8 cellular contexts compared by ENCODE assay signal in the genomic region with DNA sequence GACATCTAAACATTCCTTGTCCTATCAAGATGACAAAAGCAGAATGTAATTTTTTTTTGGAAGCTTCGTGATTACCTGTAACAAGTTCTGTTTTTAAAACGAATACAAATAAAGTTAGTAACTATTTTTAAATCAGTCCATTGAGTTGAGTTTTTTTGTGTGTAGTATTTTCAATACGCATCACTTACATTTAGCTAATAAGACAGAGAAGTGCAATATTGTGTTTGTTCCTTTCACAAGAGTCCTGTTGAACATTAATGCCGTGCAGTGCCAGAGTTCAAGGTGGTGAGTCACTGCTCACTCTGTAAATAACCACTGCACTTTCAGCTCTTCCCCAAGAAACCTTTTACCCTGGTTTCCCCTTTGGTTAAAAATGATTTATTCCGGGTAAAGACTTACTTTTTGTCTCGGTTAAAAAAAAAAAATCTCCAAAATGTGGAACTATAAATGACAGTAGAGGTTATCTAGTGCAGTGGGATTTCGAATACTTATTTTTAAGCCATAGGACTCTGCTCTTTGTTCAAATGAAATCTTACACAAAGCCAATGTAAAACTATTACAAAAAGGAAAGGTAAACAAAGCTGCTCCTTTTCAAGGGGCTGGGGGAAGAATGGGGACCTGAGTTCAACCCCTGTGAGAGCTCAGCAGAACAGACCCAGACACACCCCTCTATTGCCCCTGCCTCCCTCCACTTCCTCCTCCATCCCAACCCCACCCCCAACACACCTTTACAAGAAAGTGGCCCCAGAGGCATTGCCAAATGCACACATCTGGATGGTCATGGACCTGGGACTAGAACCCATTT. TPM values are rescaled to one million over a fixed set of nuclear protein-coding genes. Genes with fewer than 3 reads are reported as not detected.
DNase-seq lines count a peak whose midpoint lies in the region; ATAC-seq lines count a peak whose summit lies in the region.

No MANE protein-coding gene starts in this region.

- no peaks in the 10 kb centered on the region for H3K9me3 ChIP-seq in adipocyte (ENCODE audit: control insufficient read depth, low read length)

- peaks cover 3% of the 10 kb centered on the region for H3K27me3 ChIP-seq in adipocyte (replicated peaks; ENCODE audit: control insufficient read depth, insufficient read depth, low read length)

- no peaks in the 10 kb centered on the region for H3K36me3 Mint-ChIP-seq in memory B cell

- H3K9me3 Mint-ChIP-seq in memory B cell, result no peaks in the 10 kb centered on the region

- peaks cover 29% of the 10 kb centered on the region for H3K4me1 ChIP-seq in adipocyte (ENCODE audit: control insufficient read depth, insufficient read depth, low read length)

- peak overlapping the region; percentile 85 for H3K27ac Mint-ChIP-seq in memory B cell

- H3K36me3 ChIP-seq in adipocyte (ENCODE audit: control insufficient read depth, insufficient read depth, low read length, severe bottlenecking), result no peaks in the 10 kb centered on the region

- H3K4me3 Mint-ChIP-seq in memory B cell, result peak overlapping the region; percentile 69

- peak; percentile 19 for DNase-seq in COLO829 (ENCODE audit: low spot score)
- peak; percentile 79 for DNase-seq in M059J (ENCODE audit: low read depth)
- peak; percentile 74 for DNase-seq in adipocyte (ENCODE audit: low read depth)
- DNase-seq in memory B cell (ENCODE audit: low spot score in 2 of 2), result no peak
- DNase-seq in NCI-H1105 (lab: John Stamatoyannopoulos, UW), result no peak

- peaks cover 33% of the 10 kb centered on the region for H3K4me1 Mint-ChIP-seq in memory B cell

- no peak overlapping the region for H3K9ac ChIP-seq in adipocyte (ENCODE audit: low read length)

- no peak overlapping the region for H3K4me3 ChIP-seq in adipocyte (ENCODE audit: low read length)

- no peaks in the 10 kb centered on the region for H3K27me3 Mint-ChIP-seq in memory B cell

- ATAC-seq in memory B cell (ENCODE audit: low read depth), result no peak
- no peak for ATAC-seq in GM21825 (IDR thresholded peaks at IDR 0.05; ENCODE audit: unreplicated experiment)
- no peak for ATAC-seq in GM18858 (IDR thresholded peaks at IDR 0.05; ENCODE audit: unreplicated experiment)
- ATAC-seq in GM19452 (IDR thresholded peaks at IDR 0.05; ENCODE audit: unreplicated experiment), result no peak

RNA-seq across cellular contexts. Expression of a gene that starts 14.8 kb away (rescaled TPM):
- not detected in 2 replicates for total RNA-seq in M059J (2014; rRNA removed; shearing (Covaris generic))

RNA-seq across cellular contexts. Expression of a gene that starts 38.5 kb away (rescaled TPM):
- total RNA-seq in M059J (2014; rRNA removed; shearing (Covaris generic)), result 11.1 and 11.9 TPM in 2 replicates

Comparison
In these comparisons a context has a peak if more than half of its experiments do, and no peak if none do; other contexts are left out.
1. DNase-seq: peak in COLO829 (single experiment), M059J (single experiment) and adipocyte (single experiment); none in memory B cell (0 of 2) and NCI-H1105 (single experiment).